8 cellular contexts compared by ENCODE assay signal in genomic region chr12:57239587-57240068, GRCh38. TPM values are rescaled to one million over a fixed set of nuclear protein-coding genes. Genes with fewer than 3 reads are reported as not detected.
DNase-seq lines count a peak whose midpoint lies in the region; ATAC-seq and TF ChIP-seq lines count a peak whose summit lies in the region.

No MANE protein-coding gene starts in this region.

- peaks cover 90% of the 10 kb centered on the region for H3K4me1 Mint-ChIP-seq in brain
- H3K4me1 Mint-ChIP-seq in naive B cell = peaks cover 80 to 94% (median 91%) of the 10 kb centered on the region in 3 donors

- DNase-seq in EH (ENCODE audit: low read depth) (peak; percentile 47), LNCaP clone FGC (ENCODE audit: low read depth) (no peak), naive B cell (no peak), HK-2 (ENCODE audit: unreplicated experiment) (no peak), iPS-NIHi7 (ENCODE audit: extremely low spot score) (no peak), HPDE6-E6E7 (ENCODE audit: extremely low spot score) (no peak), NCI-H446 treated with DMSO at 0.1 percent for 48 hours (lab: John Stamatoyannopoulos, UW) (no peak)

- H3K9me3 Mint-ChIP-seq in brain (peaks cover 0 to 3% (median 0%) of the 10 kb centered on the region in 5 experiments), naive B cell (peaks cover 0 to 1% (median 0%) of the 10 kb centered on the region in 7 donors)

- H3K4me3 Mint-ChIP-seq in brain (peak overlapping the region; percentile 84 to 92 (median 88)), naive B cell (peak overlapping the region; percentile 78 to 99 (median 94))

- H3K27ac Mint-ChIP-seq in brain = peak overlapping the region; percentile 92 to 99 (median 98)
- peak overlapping the region; percentile 41 to 98 (median 94) for H3K27ac Mint-ChIP-seq in naive B cell

- no peak for ATAC-seq in naive B cell (ENCODE audit: low read depth in 2 of 2)

- H3K27me3 Mint-ChIP-seq in brain (peaks cover 67% of the 10 kb centered on the region), naive B cell (peaks cover 33 to 56% (median 45%) of the 10 kb centered on the region in 3 donors)

- TF ChIP-seq CTCF in LNCaP clone FGC (IDR thresholded peaks at IDR 0.05; ENCODE audit: control insufficient read depth, extremely low read depth, insufficient read depth) = no peak
- no peak for TF ChIP-seq CTCF in brain (conservative IDR thresholded peaks at IDR 0.05)

- peaks cover 2% of the 10 kb centered on the region for H3K36me3 Mint-ChIP-seq in brain
- H3K36me3 Mint-ChIP-seq in naive B cell = peaks cover 0 to 2% of the 10 kb centered on the region in 2 donors

- H3K4me3 ChIP-seq in LNCaP clone FGC (ENCODE audit: low read depth, low read length) = peak overlapping the region; percentile 64

RNA-seq across cellular contexts. Expression of gene SHMT2, which starts 10.1 kb away (rescaled TPM):
- polyA plus RNA-seq in brain (ENCODE audit: insufficient read depth, low read depth, low replicate concordance) = 394 TPM
- 100 to 1,000 TPM; 160 to 183 (median 173) TPM for polyA plus RNA-seq in naive B cell (ENCODE audit: low read depth in 6 of 6)

RNA-seq across cellular contexts. Expression of gene STAC3, which starts 11.4 kb away (rescaled TPM):
- polyA plus RNA-seq in brain (ENCODE audit: insufficient read depth, low read depth, low replicate concordance) (1.9 TPM), naive B cell (ENCODE audit: low read depth in 6 of 6) (under 1 TPM in 4 of 6 donors, not detected in 2; 0.32 to 0.43 (median 0.38) TPM)

RNA-seq across cellular contexts. Expression of gene NXPH4, which starts 23.0 kb away (rescaled TPM):
- polyA plus RNA-seq in brain (ENCODE audit: insufficient read depth, low read depth, low replicate concordance) (41.8 TPM), naive B cell (ENCODE audit: low read depth in 6 of 6) (1 to 10 TPM; 1.2 to 4.9 (median 2.8) TPM)
